Comparison of ENCODE assay signal across 34 cellular contexts in genomic region chr2:118502106-118502505, GRCh38.
"Had no signal": no experiment of that assay in that cellular context is flagged by ENCODE, and none has a peak within 500 bp of the region (broad histone marks: within the 10 kb centered on the region; RNA-seq: fewer than 3 reads in every experiment).

No MANE protein-coding gene starts in this region.

- H3K4me3 ChIP-seq: MG63 had no signal

- H3K9me3 ChIP-seq: MG63 had no signal

- DNase-seq: Kasumi-1, MG63, MM.1S, MV-4-11, NCI-H1048, NCI-H1092, NCI-H1092 treated with DMSO at 0.1 percent for 48 hours, NCI-H1105, NCI-H1105 treated with DMSO at 0.1 percent for 48 hours, NCI-H1417, NCI-H1417 treated with DMSO at 0.1 percent for 48 hours, NCI-H1436, NCI-H1436 treated with DMSO at 0.1 percent for 48 hours, NCI-H146, NCI-H1694, NCI-H1694 treated with DMSO at 0.1 percent for 48 hours, NCI-H187, NCI-H187 treated with DMSO at 0.1 percent for 48 hours, NCI-H1930, NCI-H2029, NCI-H2029 treated with DMSO at 0.1 percent for 48 hours, NCI-H2081, NCI-H2081 treated with DMSO at 0.1 percent for 48 hours, NCI-H2107, NCI-H2171, NCI-H2171 treated with DMSO at 0.1 percent for 48 hours, NCI-H2227 treated with DMSO at 0.1 percent for 48 hours, NCI-H226, NCI-H345, NCI-H446, NCI-H446 treated with DMSO at 0.1 percent for 48 hours, NCI-H510A, NCI-H510A treated with DMSO at 0.1 percent for 48 hours had no signal

- H3K36me3 ChIP-seq: MG63 had no signal

- H3K27ac ChIP-seq: KMS-11 had no signal

- H3K4me2 ChIP-seq: KMS-11 had no signal

- H3K9ac ChIP-seq: KMS-11 had no signal

- H3K27me3 ChIP-seq: MG63 had no signal
